In genomic region chr10:59895629-59896116, GRCh38 we compare ENCODE assay signal across 1 cellular context.
A peak's percentile ranks its signal among the peaks of the same experiment; 100 is the strongest.
TF ChIP-seq lines count a peak whose summit lies in the region.

No MANE protein-coding gene starts in this region.

TF ChIP-seq in IMR-90, 13 proteins besides CTCF, POLR2A, EP300 and RAD21 (continued from another document):
- TF ChIP-seq MXI1 (IDR thresholded peaks at IDR 0.05; ENCODE audit: borderline replicate concordance, low read depth, low read length) (0 out of 2 replicates have a peak, but pooled peaks have one; percentile 24), FOS (IDR thresholded peaks at IDR 0.05; ENCODE audit: low read depth, low read length) (no peak)
